In genomic region chr5:138515571-138516275, GRCh38 we compare ENCODE assay signal across 1 cellular context.
TF ChIP-seq lines count a peak whose summit lies in the region.

No MANE protein-coding gene starts in this region.

TF ChIP-seq in HCT116, 20 proteins besides CTCF, POLR2A, EP300 and RAD21 (continued from another document):
- TF ChIP-seq CBX3 (IDR thresholded peaks at IDR 0.05; ENCODE audit: low read depth) (no peak), ZBTB33 (IDR thresholded peaks at IDR 0.05; ENCODE audit: extremely low read depth, insufficient replicate concordance, low read length) (no peak), ZNF274 (IDR thresholded peaks at IDR 0.05; ENCODE audit: low read depth, low read length) (no peak), JUND (IDR thresholded peaks at IDR 0.05) (no peak), FOSL1 (IDR thresholded peaks at IDR 0.05; ENCODE audit: low read depth) (no peak)
TF ChIP-seq in HCT116: peak in this region for 0.
